9 cellular contexts compared by ENCODE assay signal in the genomic region with DNA sequence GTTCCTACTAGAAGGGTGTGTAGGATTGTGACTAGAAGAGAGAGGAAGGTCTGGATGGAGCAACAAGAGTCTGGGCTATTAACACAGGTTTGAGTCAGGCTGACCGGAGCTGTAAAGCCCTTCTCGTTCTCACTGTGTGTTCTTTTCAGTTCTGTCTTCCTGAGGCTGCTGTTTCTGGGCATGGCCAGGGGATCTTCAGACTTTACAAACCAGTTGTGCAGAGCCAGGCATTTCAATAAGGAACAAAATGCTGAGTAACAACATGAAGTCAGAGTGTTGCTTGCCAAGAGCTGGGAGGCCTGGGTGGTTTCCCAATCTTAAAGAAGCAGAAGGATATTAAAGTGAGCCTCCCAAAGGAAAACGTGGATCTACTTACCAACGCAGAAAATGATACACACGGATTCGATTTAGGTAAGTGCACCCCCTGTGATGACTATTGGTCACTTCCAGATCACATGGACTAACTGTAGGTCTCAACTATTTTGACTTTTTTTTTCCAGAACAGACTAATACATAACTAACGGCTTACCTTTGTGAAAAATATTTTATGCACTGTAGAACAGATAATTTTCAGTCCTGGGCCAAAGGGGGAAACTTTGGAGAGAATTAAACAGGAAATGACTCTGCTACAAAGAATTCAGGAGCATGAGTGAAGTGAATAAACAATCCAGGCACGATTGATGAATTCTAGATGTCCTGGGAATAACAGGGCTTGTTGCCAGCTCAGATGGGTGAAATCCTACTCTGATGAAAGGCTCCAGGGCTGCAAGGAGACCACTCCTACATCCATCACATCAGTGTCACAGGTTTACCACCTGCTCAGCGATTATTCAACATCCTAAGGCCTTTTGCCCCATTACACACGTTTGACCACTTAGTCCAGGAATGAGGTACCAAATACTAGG.
DNase-seq lines count a peak whose midpoint lies in the region; ATAC-seq and TF ChIP-seq lines count a peak whose summit lies in the region.
"Had no signal": no experiment of that assay in that cellular context is flagged by ENCODE, and none has a peak within 500 bp of the region (broad histone marks: within the 10 kb centered on the region; RNA-seq: fewer than 3 reads in every experiment).

No MANE protein-coding gene starts in this region.

- H3K27ac ChIP-seq in PC-9, result peak overlapping the region; percentile 88
- H3K27ac ChIP-seq in epithelial cell of prostate, result peak overlapping the region; percentile 94

- peak overlapping the region; percentile 66 for H2AFZ ChIP-seq in PC-9

- peak overlapping the region; percentile 48; the same call in 1 of the 2 replicates for H3K4me3 ChIP-seq in PC-9

- peaks cover 52% of the 10 kb centered on the region for H3F3A ChIP-seq in PC-9 (ENCODE audit: insufficient read depth, low read depth)

- H3K4me1 Mint-ChIP-seq in activated T-cell treated with anti-CD3 and anti-CD28 coated beads, Interleukin-2, amount 50 U/mL, for 24 hours (ENCODE audit: low read depth), result peaks cover 4% of the 10 kb centered on the region

- H3K9me2 ChIP-seq in PC-9 (ENCODE audit: insufficient read depth), result no peaks in the 10 kb centered on the region

- H3K4me1 ChIP-seq in PC-9 (replicated peaks; ENCODE audit: insufficient read depth), result peaks cover 81% of the 10 kb centered on the region

- no peaks in the 10 kb centered on the region for H3K9me3 ChIP-seq in PC-9 (ENCODE audit: insufficient read depth, low read depth)

- no peak overlapping the region for H3K4me3 Mint-ChIP-seq in activated T-cell treated with anti-CD3 and anti-CD28 coated beads, Interleukin-2, amount 50 U/mL, for 24 hours
- H3K4me3 Mint-ChIP-seq: stimulated activated naive CD8-positive, alpha-beta T cell treated with anti-CD3 and anti-CD28 coated beads, Interleukin-15, Interleukin-2, amounts not matched to agents 100 ng/mL and 50 ng/mL, for 24 hours had no signal

- no peaks in the 10 kb centered on the region for H3K79me2 ChIP-seq in PC-9 (ENCODE audit: low read depth)

- no peak for ATAC-seq in HG02763 (IDR thresholded peaks at IDR 0.05; ENCODE audit: unreplicated experiment)

- H3K9me3 Mint-ChIP-seq in activated T-cell treated with anti-CD3 and anti-CD28 coated beads, Interleukin-2, amount 50 U/mL, for 24 hours, result no peaks in the 10 kb centered on the region
- H3K9me3 Mint-ChIP-seq: stimulated activated naive CD8-positive, alpha-beta T cell treated with anti-CD3 and anti-CD28 coated beads, Interleukin-15, Interleukin-2, amounts not matched to agents 100 ng/mL and 50 ng/mL, for 24 hours had no signal

- H3K4me2 ChIP-seq in PC-9, result peak overlapping the region; percentile 72

- no peak for TF ChIP-seq CTCF in PC-9 (conservative IDR thresholded peaks at IDR 0.05)

- no peaks in the 10 kb centered on the region for H4K20me1 ChIP-seq in PC-9 (ENCODE audit: insufficient read depth)

- POLR2A ChIA-PET in PC-9 (lab: Charles Lee; ENCODE audit: unreplicated experiment), result no interaction called here

- CTCF ChIA-PET in PC-9 (lab: Charles Lee), result no interaction called here

- no peak overlapping the region for H3K27ac Mint-ChIP-seq in activated T-cell treated with anti-CD3 and anti-CD28 coated beads, Interleukin-2, amount 50 U/mL, for 24 hours
- H3K27ac Mint-ChIP-seq: stimulated activated naive CD8-positive, alpha-beta T cell treated with anti-CD3 and anti-CD28 coated beads, Interleukin-15, Interleukin-2, amounts not matched to agents 100 ng/mL and 50 ng/mL, for 24 hours had no signal

- TSS peak; percentile 31 for BruUV-seq in PC-9 (replicated peaks; lab: Mats Ljungman, UMichigan)

- intact Hi-C loops in PC-9 (cut with micrococcal nuclease; ENCODE audit: unreplicated experiment), result loop anchor here (2.0 kb wide), 1 partner anchor 131 kb away; a partner anchor contains a TSS

- H3K36me3 ChIP-seq in PC-9 (ENCODE audit: low read depth), result no peaks in the 10 kb centered on the region

- H3K27me3 ChIP-seq in PC-9 (ENCODE audit: insufficient read depth, low read depth), result no peaks in the 10 kb centered on the region

- no peaks in the 10 kb centered on the region for H3K27me3 Mint-ChIP-seq in activated T-cell treated with anti-CD3 and anti-CD28 coated beads, Interleukin-2, amount 50 U/mL, for 24 hours
- H3K27me3 Mint-ChIP-seq: stimulated activated naive CD8-positive, alpha-beta T cell treated with anti-CD3 and anti-CD28 coated beads, Interleukin-15, Interleukin-2, amounts not matched to agents 100 ng/mL and 50 ng/mL, for 24 hours had no signal

- DNase-seq in NCI-H748 (lab: John Stamatoyannopoulos, UW; ENCODE audit: unreplicated experiment), result peak; percentile 9
- DNase-seq in NCI-H748 treated with DMSO at 0.1 percent for 48 hours (lab: John Stamatoyannopoulos, UW), result no peak
- peak; percentile 45 to 78 for DNase-seq in PC-9
- DNase-seq in epithelial cell of prostate (ENCODE audit: low read depth, low spot score), result peak; percentile 72
- DNase-seq in myocyte (ENCODE audit: low read depth), result peak; percentile 83
- no peak for DNase-seq in activated CD4-positive, alpha-beta T cell treated with anti-CD3 and anti-CD28 coated beads, Interleukin-2, amount 50 U/mL, for 4 hours
- DNase-seq in activated T-cell treated with anti-CD3 and anti-CD28 coated beads, Interleukin-2, amount 50 U/mL, for 24 hours, result no peak

- no peaks in the 10 kb centered on the region for H3K36me3 Mint-ChIP-seq in activated T-cell treated with anti-CD3 and anti-CD28 coated beads, Interleukin-2, amount 50 U/mL, for 24 hours (ENCODE audit: low read depth)

Comparison
In these comparisons a context has a peak if more than half of its experiments do, and no peak if none do; other contexts are left out.
1. DNase-seq: peak in NCI-H748 (single experiment), PC-9 (2 of 2), epithelial cell of prostate (single experiment) and myocyte (single experiment); none in NCI-H748 treated with DMSO at 0.1 percent for 48 hours (single experiment), activated CD4-positive, alpha-beta T cell treated with anti-CD3 and anti-CD28 coated beads, Interleukin-2, amount 50 U/mL, for 4 hours (0 of 2) and activated T-cell treated with anti-CD3 and anti-CD28 coated beads, Interleukin-2, amount 50 U/mL, for 24 hours (single experiment).